Comparison of ENCODE assay signal across 21 cellular contexts in genomic region chr3:105062853-105063252, GRCh38.
A peak's percentile ranks its signal among the peaks of the same experiment; 100 is the strongest.
DNase-seq lines count a peak whose midpoint lies in the region; ATAC-seq and TF ChIP-seq lines count a peak whose summit lies in the region.
"Had no signal": no experiment of that assay in that cellular context is flagged by ENCODE, and none has a peak within 500 bp of the region (broad histone marks: within the 10 kb centered on the region; RNA-seq: fewer than 3 reads in every experiment).

No MANE protein-coding gene starts in this region.

- no peaks in the 10 kb centered on the region for H3K9me3 ChIP-seq in body of pancreas
- no peaks in the 10 kb centered on the region for H3K9me3 ChIP-seq in parathyroid adenoma (ENCODE audit: control insufficient read depth, low read length)
- no peaks in the 10 kb centered on the region for H3K9me3 ChIP-seq in BE2C
- H3K9me3 ChIP-seq: heart left ventricle, suprapubic skin, uterus had no signal

- H3K4me1 ChIP-seq in body of pancreas (peaks cover 8% of the 10 kb centered on the region), parathyroid adenoma (peaks cover 2% of the 10 kb centered on the region), BE2C (no peaks in the 10 kb centered on the region)
- H3K4me1 ChIP-seq: heart left ventricle, suprapubic skin, uterus had no signal

- peak; percentile 68 for ATAC-seq in body of pancreas
- no peak for ATAC-seq in HG02981 (IDR thresholded peaks at IDR 0.05; ENCODE audit: unreplicated experiment)
- no peak for ATAC-seq in GM19324 (IDR thresholded peaks at IDR 0.05; ENCODE audit: low FRiP score, unreplicated experiment)
- ATAC-seq: GM12878, heart left ventricle, left ventricle myocardium superior had no signal

- DNase-seq in EH (ENCODE audit: low read depth), result peak; percentile 26
- peak; percentile 70 for DNase-seq in NCI-H2081 treated with DMSO at 0.1 percent for 48 hours (lab: John Stamatoyannopoulos, UW)
- DNase-seq in body of pancreas, result peak in 2 of 4 donors; percentile 13 to 18
- no peak for DNase-seq in BE2C
- DNase-seq: activated CD4-positive, alpha-beta memory T cell treated with anti-CD3 and anti-CD28 coated beads, Interleukin-2, amount 10 ng/mL, durations not matched to agents 7 days and 5 days; activated gamma-delta T cell treated with Interleukin-2 at 50 U/mL for 16 hours; activated T-cell treated with anti-CD3 and anti-CD28 coated beads for 4 hours; DMS 273 treated with DMSO at 0.1 percent for 48 hours; heart left ventricle; left ventricle myocardium superior; nephron progenitor cell; posterior cingulate gyrus; Right ventricle myocardium superior; T1000; uterus had no signal

- no peak for TF ChIP-seq CTCF in body of pancreas (IDR thresholded peaks at IDR 0.05)
- no peak for TF ChIP-seq CTCF in parathyroid adenoma (IDR thresholded peaks at IDR 0.05)
- no peak for TF ChIP-seq CTCF in BE2C (IDR thresholded peaks at IDR 0.05; ENCODE audit: low read depth, low read length)

- H3K4me2 ChIP-seq in parathyroid adenoma (ENCODE audit: low read length), result peak overlapping the region; percentile 4

- H3K9ac ChIP-seq in parathyroid adenoma, result no peak overlapping the region

- H3K27ac ChIP-seq in body of pancreas, result no peak overlapping the region
- H3K27ac ChIP-seq in parathyroid adenoma, result no peak overlapping the region
- H3K27ac ChIP-seq: cardiac muscle cell, heart left ventricle, suprapubic skin, uterus had no signal

- no peaks in the 10 kb centered on the region for H3K79me2 ChIP-seq in parathyroid adenoma

- intact Hi-C loops in body of pancreas (cut with DNase I), result no loop called here

- H3K36me3 ChIP-seq in body of pancreas (replicated peaks in 1 of 2; ENCODE audit: insufficient read depth in 1 of 2, low read depth in 2 of 2) (no peaks in the 10 kb centered on the region), parathyroid adenoma (ENCODE audit: control insufficient read depth, insufficient read depth, low read length) (no peaks in the 10 kb centered on the region), BE2C (no peaks in the 10 kb centered on the region)
- H3K36me3 ChIP-seq: cardiac muscle cell, heart left ventricle, suprapubic skin, uterus had no signal

- WGBS in body of pancreas, 2 donors, result 19% methylated on average over 3 of the region's 3 CpGs

- H3K27me3 ChIP-seq in body of pancreas (no peaks in the 10 kb centered on the region), parathyroid adenoma (ENCODE audit: control insufficient read depth, insufficient read depth, low read length) (no peaks in the 10 kb centered on the region), BE2C (no peaks in the 10 kb centered on the region)
- H3K27me3 ChIP-seq: cardiac muscle cell, heart left ventricle, suprapubic skin, uterus had no signal

- peak overlapping the region; percentile 26 for H2AFZ ChIP-seq in parathyroid adenoma

- H3K4me3 ChIP-seq in body of pancreas (no peak overlapping the region), parathyroid adenoma (ENCODE audit: low read depth, low read length) (no peak overlapping the region), BE2C (ENCODE audit: low read depth, low read length) (no peak overlapping the region)
- H3K4me3 ChIP-seq: cardiac muscle cell, GM12878, heart left ventricle, suprapubic skin, uterus had no signal

- no peak for TF ChIP-seq POLR2A in body of pancreas (IDR thresholded peaks at IDR 0.05)
